In genomic region chr7:14381936-14382335, GRCh38 we compare ENCODE assay signal across 1 cellular context.
TF ChIP-seq lines count a peak whose summit lies in the region.

No MANE protein-coding gene starts in this region.

TF ChIP-seq in SK-N-SH treated with all-trans-retinoic acid at 6 μM for 48 hours, 23 proteins besides CTCF, POLR2A, EP300 and RAD21 (continued from another document):
- TF ChIP-seq ARNTL (CRISPR knock-in tag; IDR thresholded peaks at IDR 0.05; ENCODE audit: borderline replicate concordance, low read depth) = no peak
- no peak for TF ChIP-seq BACH2 (CRISPR knock-in tag; IDR thresholded peaks at IDR 0.05; ENCODE audit: borderline replicate concordance)
- TF ChIP-seq OSR1 (CRISPR knock-in tag; IDR thresholded peaks at IDR 0.05) = no peak
- TF ChIP-seq RARB (CRISPR knock-in tag; IDR thresholded peaks at IDR 0.05) = no peak
- no peak for TF ChIP-seq ESRRG (CRISPR knock-in tag; IDR thresholded peaks at IDR 0.05)
- no peak for TF ChIP-seq PPARA (CRISPR knock-in tag; IDR thresholded peaks at IDR 0.05; ENCODE audit: borderline replicate concordance)
- TF ChIP-seq ISL1 (CRISPR knock-in tag; IDR thresholded peaks at IDR 0.05) = no peak
- no peak for TF ChIP-seq PATZ1 (CRISPR knock-in tag; IDR thresholded peaks at IDR 0.05; ENCODE audit: borderline replicate concordance)
